ENCODE assay signal across 19 cellular contexts in the genomic region with DNA sequence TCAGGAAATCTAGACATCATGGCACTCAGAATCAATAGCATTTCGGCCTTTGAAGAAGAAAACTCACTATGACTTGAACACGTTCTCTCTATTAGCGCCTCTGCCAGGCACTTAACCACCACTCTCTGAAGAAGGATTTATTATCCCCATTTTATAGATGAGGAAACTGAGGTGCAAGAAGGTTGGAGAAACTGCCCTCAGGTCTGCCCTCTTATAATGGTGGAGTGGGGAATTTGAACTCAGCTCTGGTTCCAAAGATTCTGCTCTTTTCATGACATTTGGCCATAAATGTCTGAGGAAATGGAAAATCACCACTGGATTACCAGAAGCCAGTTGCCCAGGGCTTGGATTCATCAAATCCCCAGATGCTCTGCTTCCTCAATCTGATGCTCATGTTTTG.
"Had no signal": no experiment of that assay in that cellular context is flagged by ENCODE, and none has a peak within 500 bp of the region (broad histone marks: within the 10 kb centered on the region; RNA-seq: fewer than 3 reads in every experiment).

No MANE protein-coding gene starts in this region.

- H3K4me1 ChIP-seq: neural progenitor cell had no signal

- DNase-seq: activated CD4-positive, alpha-beta memory T cell treated with anti-CD3 and anti-CD28 coated beads for 36 hours; activated CD4-positive, alpha-beta T cell treated with anti-CD3 and anti-CD28 coated beads for 36 hours; activated naive CD4-positive, alpha-beta T cell; activated naive CD8-positive, alpha-beta T cell treated with anti-CD3 and anti-CD28 coated beads for 36 hours; activated T-cell treated with anti-CD3 and anti-CD28 coated beads for 4 hours; amygdala; body of pancreas; central memory CD4-positive, alpha-beta T cell; foreskin melanocyte; kidney; naive thymus-derived CD4-positive, alpha-beta T cell; psoas muscle; sigmoid colon; stimulated activated naive CD4-positive, alpha-beta T cell; SW 1271 had no signal

- H3K4me2 ChIP-seq: neural progenitor cell had no signal

- ATAC-seq: activated CD4-positive, alpha-beta T cell treated with anti-CD3 and anti-CD28 coated beads for 36 hours; body of pancreas; left lobe of liver; naive thymus-derived CD4-positive, alpha-beta T cell; psoas muscle had no signal

- H3K27me3 ChIP-seq: body of pancreas, neural progenitor cell, sigmoid colon had no signal

- H3K27ac ChIP-seq: body of pancreas, neural progenitor cell, psoas muscle had no signal

- FAIRE-seq: colon, kidney, TTC549 had no signal

- H3K36me3 ChIP-seq: neural progenitor cell had no signal

- H3K4me3 ChIP-seq: body of pancreas, neural progenitor cell, psoas muscle, sigmoid colon had no signal

- H3K9me3 ChIP-seq: body of pancreas, psoas muscle, sigmoid colon had no signal
